ENCODE assay signal across 8 cellular contexts in genomic region chrX:18425199-18426003, GRCh38. TPM values are rescaled to one million over a fixed set of nuclear protein-coding genes. Genes with fewer than 3 reads are reported as not detected.
DNase-seq lines count a peak whose midpoint lies in the region; ATAC-seq and TF ChIP-seq lines count a peak whose summit lies in the region.

Gene CDKL5, plus strand, starts transcription at chrX:18425608. Its CDS starts 81,489 bp downstream, at chrX:18507097.

- no peaks in the 10 kb centered on the region for H3K9me3 ChIP-seq in ascending aorta
- no peaks in the 10 kb centered on the region for H3K9me3 ChIP-seq in right atrium auricular region
- no peaks in the 10 kb centered on the region for H3K9me3 ChIP-seq in upper lobe of right lung

- H3K27ac Mint-ChIP-seq in T-helper 2 cell treated with Interferon-gamma antibody and Interleukin-4, amounts not matched to agents 5 μg/mL and 100 μg/mL, for 36 hours = peak within 1 kb of the TSS; percentile 69
- H3K27ac Mint-ChIP-seq in progenitor cell of endocrine pancreas = peak within 1 kb of the TSS; percentile 81

- DNase-seq in NCI-H187 treated with DMSO at 0.1 percent for 48 hours (lab: John Stamatoyannopoulos, UW) = peak; percentile 80
- DNase-seq in T-helper 2 cell treated with Interferon-gamma antibody and Interleukin-4, amounts not matched to agents 5 μg/mL and 100 μg/mL, for 36 hours (ENCODE audit: low spot score) = peak; percentile 91
- DNase-seq in ascending aorta (ENCODE audit: low spot score in 2 of 2) = peak; percentile 89 to 98
- DNase-seq in right atrium auricular region (ENCODE audit: low spot score) = peak; percentile 96
- DNase-seq in progenitor cell of endocrine pancreas (ENCODE audit: low spot score, unreplicated experiment) = peak; percentile 92
- peak; percentile 98 for DNase-seq in upper lobe of right lung

- no peaks in the 10 kb centered on the region for H3K27me3 ChIP-seq in ascending aorta
- H3K27me3 ChIP-seq in right atrium auricular region = no peaks in the 10 kb centered on the region
- no peaks in the 10 kb centered on the region for H3K27me3 ChIP-seq in upper lobe of right lung

- peak; percentile 95 for ATAC-seq in GM18498 (IDR thresholded peaks at IDR 0.05; ENCODE audit: unreplicated experiment)
- ATAC-seq in HG02970 (IDR thresholded peaks at IDR 0.05; ENCODE audit: low FRiP score, unreplicated experiment) = peak; percentile 98
- ATAC-seq in upper lobe of right lung = peak; percentile 99

- H3K27me3 Mint-ChIP-seq in T-helper 2 cell treated with Interferon-gamma antibody and Interleukin-4, amounts not matched to agents 5 μg/mL and 100 μg/mL, for 36 hours (ENCODE audit: low read depth) = peaks cover 33% of the 10 kb centered on the region
- H3K27me3 Mint-ChIP-seq in progenitor cell of endocrine pancreas = no peaks in the 10 kb centered on the region

- intact Hi-C loops in ascending aorta (cut with DNase I) = loop anchor here (1.0 to 10.0 kb wide), 6 partner anchors 117 to 1711 kb away; partner anchors contain the start of genes CTPS2, PHKA2 and SYAP1
- intact Hi-C loops in upper lobe of right lung (cut with DNase I) = no loop called here

- TF ChIP-seq CTCF in ascending aorta (IDR thresholded peaks at IDR 0.05) (no peak), right atrium auricular region (IDR thresholded peaks at IDR 0.05) (no peak), progenitor cell of endocrine pancreas (IDR thresholded peaks at IDR 0.05; ENCODE audit: unreplicated experiment) (no peak), upper lobe of right lung (IDR thresholded peaks at IDR 0.05) (no peak)

- H3K9me3 Mint-ChIP-seq in T-helper 2 cell treated with Interferon-gamma antibody and Interleukin-4, amounts not matched to agents 5 μg/mL and 100 μg/mL, for 36 hours = no peaks in the 10 kb centered on the region
- peaks cover 7% of the 10 kb centered on the region for H3K9me3 Mint-ChIP-seq in progenitor cell of endocrine pancreas (ENCODE audit: low read depth)

- H3K4me3 ChIP-seq in ascending aorta (peak within 1 kb of the TSS; percentile 63 to 78), right atrium auricular region (peak within 1 kb of the TSS; percentile 76 to 80), upper lobe of right lung (peak within 1 kb of the TSS; percentile 71)

- H3K36me3 Mint-ChIP-seq in T-helper 2 cell treated with Interferon-gamma antibody and Interleukin-4, amounts not matched to agents 5 μg/mL and 100 μg/mL, for 36 hours (ENCODE audit: low read depth) = no peaks in the 10 kb centered on the region
- H3K36me3 Mint-ChIP-seq in progenitor cell of endocrine pancreas (ENCODE audit: insufficient read depth) = no peaks in the 10 kb centered on the region

- peak within 1 kb of the TSS; percentile 89 for H3K4me3 Mint-ChIP-seq in T-helper 2 cell treated with Interferon-gamma antibody and Interleukin-4, amounts not matched to agents 5 μg/mL and 100 μg/mL, for 36 hours
- H3K4me3 Mint-ChIP-seq in progenitor cell of endocrine pancreas (ENCODE audit: low read depth) = peak within 1 kb of the TSS; percentile 84

- H3K36me3 ChIP-seq in ascending aorta = no peaks in the 10 kb centered on the region
- H3K36me3 ChIP-seq in right atrium auricular region = no peaks in the 10 kb centered on the region
- no peaks in the 10 kb centered on the region for H3K36me3 ChIP-seq in upper lobe of right lung

- H3K4me1 Mint-ChIP-seq in T-helper 2 cell treated with Interferon-gamma antibody and Interleukin-4, amounts not matched to agents 5 μg/mL and 100 μg/mL, for 36 hours (ENCODE audit: low read depth) = peaks cover 5% of the 10 kb centered on the region
- H3K4me1 Mint-ChIP-seq in progenitor cell of endocrine pancreas (ENCODE audit: low read depth) = peaks cover 18% of the 10 kb centered on the region

- H3K27ac ChIP-seq in ascending aorta (peak within 1 kb of the TSS; percentile 74 to 75), right atrium auricular region (peak within 1 kb of the TSS; percentile 80 to 86), upper lobe of right lung (peak within 1 kb of the TSS; percentile 81)

- H3K4me1 ChIP-seq in ascending aorta (no peaks in the 10 kb centered on the region), right atrium auricular region (no peaks in the 10 kb centered on the region), upper lobe of right lung (no peaks in the 10 kb centered on the region)

RNA-seq across cellular contexts. Expression of gene CDKL5, which starts in this region (rescaled TPM):
- total RNA-seq in ascending aorta (18.6 TPM), right atrium auricular region (1 to 10 TPM; 9.2 to 9.8 TPM), progenitor cell of endocrine pancreas (21.9 TPM in 2 replicates), upper lobe of right lung (33.8 TPM)

Comparison
In these comparisons a context has a peak if more than half of its experiments do, and no peak if none do; other contexts are left out.
1. Peak in every context shown above with its lines: DNase-seq, ATAC-seq, H3K4me3 ChIP-seq and H3K27ac ChIP-seq.